In the genomic region with DNA sequence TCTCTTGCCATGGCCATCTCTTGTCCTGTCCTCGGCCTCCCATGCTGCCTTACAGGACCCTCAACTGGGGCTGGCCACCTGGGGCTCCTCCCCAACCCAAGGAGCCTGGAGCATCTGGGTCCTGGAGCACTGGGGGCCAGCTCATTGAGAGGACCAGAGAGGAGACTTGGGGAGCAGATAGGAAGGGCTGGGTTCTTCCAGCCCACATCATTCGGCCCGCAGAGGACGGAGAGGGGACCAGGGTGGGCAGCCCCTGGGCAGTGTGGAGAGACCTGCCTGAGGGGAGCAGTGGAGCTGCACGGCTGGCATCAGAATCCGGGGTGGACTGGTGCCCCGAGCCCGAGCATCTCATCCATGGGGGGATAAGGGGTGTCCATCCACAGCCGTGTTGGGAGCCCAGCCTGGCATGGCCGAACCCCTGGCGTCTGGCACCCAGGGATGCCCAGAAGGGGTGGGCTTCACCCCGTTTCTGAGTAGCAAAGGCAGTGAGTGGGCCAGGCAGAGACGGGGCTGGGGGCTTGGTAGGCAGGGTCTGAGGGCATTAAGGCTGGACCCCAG, we compare ENCODE assay signal across 29 cellular contexts.
"Had no signal": no experiment of that assay in that cellular context is flagged by ENCODE, and none has a peak within 500 bp of the region (broad histone marks: within the 10 kb centered on the region; RNA-seq: fewer than 3 reads in every experiment).

No MANE protein-coding gene starts in this region.

- ATAC-seq: naive thymus-derived CD8-positive, alpha-beta T cell; natural killer cell treated with Interleukin-12 subunit alpha and Interleukin-12 subunit beta and Interleukin-15 and Interleukin-18, amount 100 ng/mL, for 72 hours; pancreas; sciatic nerve; stimulated activated memory B cell treated with anti-CD40 and anti-IgM and Interleukin-4, amounts not matched to agents 10 μg/mL and 1 μg/mL and 100 μg/mL, for 72 hours; stimulated activated naive CD8-positive, alpha-beta T cell treated with anti-CD3 and anti-CD28 coated beads, Interleukin-15, amount 100 ng/mL, for 72 hours; stimulated activated naive CD8-positive, alpha-beta T cell treated with anti-CD3 and anti-CD28 coated beads, Interleukin-15, Interleukin-2, amounts not matched to agents 100 U/mL and 50 U/mL, for 24 hours had no signal

- H3K27ac ChIP-seq: pancreas, prostate gland, right atrium auricular region, spleen, testis, tibial artery, transverse colon, upper lobe of left lung, vagina had no signal

- H3K9me3 Mint-ChIP-seq: naive B cell; naive thymus-derived CD8-positive, alpha-beta T cell; natural killer cell treated with Interleukin-12 subunit alpha and Interleukin-12 subunit beta and Interleukin-15 and Interleukin-18, amount 100 ng/mL, for 72 hours; nephron progenitor cell; neural crest cell; stimulated activated memory B cell treated with anti-CD40 and anti-IgM and Interleukin-4, amounts not matched to agents 10 μg/mL and 1 μg/mL and 100 μg/mL, for 72 hours; stimulated activated naive CD8-positive, alpha-beta T cell treated with anti-CD3 and anti-CD28 coated beads, Interleukin-15, amount 100 ng/mL, for 72 hours had no signal

- H3K4me3 Mint-ChIP-seq: naive B cell; naive thymus-derived CD8-positive, alpha-beta T cell; natural killer cell treated with Interleukin-12 subunit alpha and Interleukin-12 subunit beta and Interleukin-15 and Interleukin-18, amount 100 ng/mL, for 72 hours; nephron progenitor cell; neural crest cell; stimulated activated memory B cell treated with anti-CD40 and anti-IgM and Interleukin-4, amounts not matched to agents 10 μg/mL and 1 μg/mL and 100 μg/mL, for 72 hours; stimulated activated naive CD8-positive, alpha-beta T cell treated with anti-CD3 and anti-CD28 coated beads, Interleukin-15, amount 100 ng/mL, for 72 hours had no signal

- H3K27me3 ChIP-seq: pancreas, right atrium auricular region, testis, tibial artery, vagina had no signal

- H3K4me1 ChIP-seq: pancreas had no signal

- H3K36me3 Mint-ChIP-seq: naive B cell; naive thymus-derived CD8-positive, alpha-beta T cell; natural killer cell treated with Interleukin-12 subunit alpha and Interleukin-12 subunit beta and Interleukin-15 and Interleukin-18, amount 100 ng/mL, for 72 hours had no signal

- DNase-seq: naive B cell; naive thymus-derived CD8-positive, alpha-beta T cell; nephron progenitor cell; retina; spleen; stimulated activated CD4-positive, alpha-beta T cell treated with anti-CD3 and anti-CD28 coated beads, Interleukin-12 subunit alpha, Interleukin-12 subunit beta, amount 100 ng/mL, for 4 hours; stimulated activated CD4-positive, alpha-beta T cell treated with anti-CD3 and anti-CD28 coated beads, Interleukin-1b, Interleukin-23, amount 100 ng/mL, for 48 hours; stimulated activated CD4-positive, alpha-beta T cell treated with anti-CD3 and anti-CD28 coated beads, Interleukin-4, amount 100 ng/mL, for 1 hour; stimulated activated CD4-positive, alpha-beta T cell treated with anti-CD3 and anti-CD28 coated beads, Interleukin-4, amount 100 ng/mL, for 4 hours; stimulated activated CD8-positive, alpha-beta memory T cell treated with anti-CD3 and anti-CD28 coated beads, Interleukin-4, amount 100 ng/mL, for 48 hours; stimulated activated naive CD4-positive, alpha-beta T cell; stimulated activated naive CD8-positive, alpha-beta T cell treated with anti-CD3 and anti-CD28 coated beads, Interleukin-15, amount 100 ng/mL, for 72 hours; stimulated activated naive CD8-positive, alpha-beta T cell treated with anti-CD3 and anti-CD28 coated beads, Interleukin-15, Interleukin-2, amounts not matched to agents 100 U/mL and 50 U/mL, for 24 hours; substantia nigra; testis; tibial artery; transverse colon had no signal

- H3K36me3 ChIP-seq: pancreas, prostate gland, spleen, transverse colon, upper lobe of left lung, vagina had no signal

- H3K9me3 ChIP-seq: pancreas, prostate gland, right atrium auricular region, spleen, suprapubic skin, testis, tibial artery, transverse colon, upper lobe of left lung, vagina had no signal

- H3K4me3 ChIP-seq: pancreas, prostate gland, right atrium auricular region, skin epidermis, smooth muscle cell, spleen, suprapubic skin, testis, tibial artery, transverse colon, upper lobe of left lung, vagina had no signal

- H3K27ac Mint-ChIP-seq: naive thymus-derived CD8-positive, alpha-beta T cell; natural killer cell treated with Interleukin-12 subunit alpha and Interleukin-12 subunit beta and Interleukin-15 and Interleukin-18, amount 100 ng/mL, for 72 hours; nephron progenitor cell; stimulated activated memory B cell treated with anti-CD40 and anti-IgM and Interleukin-4, amounts not matched to agents 10 μg/mL and 1 μg/mL and 100 μg/mL, for 72 hours; stimulated activated naive CD8-positive, alpha-beta T cell treated with anti-CD3 and anti-CD28 coated beads, Interleukin-15, amount 100 ng/mL, for 72 hours had no signal
